ENCODE assay signal across 24 cellular contexts in genomic region chr7:112416127-112416526, GRCh38. TPM values are rescaled to one million over a fixed set of nuclear protein-coding genes. Genes with fewer than 3 reads are reported as not detected.
DNase-seq lines count a peak whose midpoint lies in the region; ATAC-seq and TF ChIP-seq lines count a peak whose summit lies in the region.
"Had no signal": no experiment of that assay in that cellular context is flagged by ENCODE, and none has a peak within 500 bp of the region (broad histone marks: within the 10 kb centered on the region; RNA-seq: fewer than 3 reads in every experiment).

No MANE protein-coding gene starts in this region.

- no peak for ATAC-seq in aorta (ENCODE audit: low FRiP score)
- ATAC-seq in GM21528 (IDR thresholded peaks at IDR 0.05; ENCODE audit: low FRiP score, unreplicated experiment), result no peak
- ATAC-seq: activated T-helper 17 cell treated with anti-CD3 and anti-CD28 coated beads, Interleukin-2, amount 50 U/mL, for 72 hours; CD8-positive, alpha-beta T cell; HCT116; left colon; stimulated activated memory B cell treated with anti-CD40 and anti-IgM and Interleukin-4, amounts not matched to agents 10 μg/mL and 1 μg/mL and 100 μg/mL, for 72 hours; T-helper 17 cell had no signal

- no peak overlapping the region for H2AK5ac ChIP-seq in trophoblast cell (ENCODE audit: low read length)

- no peak overlapping the region for H2AFZ ChIP-seq in trophoblast cell (ENCODE audit: insufficient read depth, low read length, poor library complexity)

- no peak overlapping the region for H2BK120ac ChIP-seq in trophoblast cell (ENCODE audit: insufficient read depth, low read length, poor library complexity)

- H3K4me1 ChIP-seq in trophoblast cell (ENCODE audit: control insufficient read depth in 1 of 2, insufficient read depth in 2 of 2, low read length in 2 of 2) (no peaks in the 10 kb centered on the region), aorta (ENCODE audit: control insufficient read depth in 1 of 2, insufficient read depth in 2 of 2, low read length in 2 of 2) (no peaks in the 10 kb centered on the region)
- no peaks in the 10 kb centered on the region for H3K4me1 ChIP-seq in effector memory CD4-positive, alpha-beta T cell (ENCODE audit: control insufficient read depth, insufficient read depth, low read length, poor library complexity, severe bottlenecking)

- no peak overlapping the region for H4K12ac ChIP-seq in trophoblast cell (ENCODE audit: low read depth, low read length)

- no peaks in the 10 kb centered on the region for H3K79me1 ChIP-seq in trophoblast cell (ENCODE audit: low read length)

- no peak overlapping the region for H3K4me3 ChIP-seq in NB4 (ENCODE audit: low read depth, low read length)
- no peak overlapping the region for H3K4me3 ChIP-seq in choroid plexus epithelial cell (ENCODE audit: low read depth, low read length)
- H3K4me3 ChIP-seq in trophoblast cell (ENCODE audit: low read depth, low read length), result no peak overlapping the region
- H3K4me3 ChIP-seq in effector memory CD4-positive, alpha-beta T cell (ENCODE audit: insufficient read depth, low read depth, low read length, poor library complexity, severe bottlenecking), result no peak overlapping the region
- no peak overlapping the region for H3K4me3 ChIP-seq in aorta (ENCODE audit: low read length in 2 of 2)
- H3K4me3 ChIP-seq: cardiac muscle cell, skin epidermis, thoracic aorta had no signal

- H3K23ac ChIP-seq in trophoblast cell (ENCODE audit: low read length), result peak overlapping the region; percentile 87

- no peak for TF ChIP-seq POLR2A in NB4 (IDR thresholded peaks at IDR 0.05; ENCODE audit: extremely low read depth, insufficient read length)

- no peak overlapping the region for H4K8ac ChIP-seq in trophoblast cell (ENCODE audit: low read depth, low read length)

- no peaks in the 10 kb centered on the region for H3K79me2 ChIP-seq in trophoblast cell (ENCODE audit: control insufficient read depth, insufficient read depth, low read length, poor library complexity)

- H3K27me3 ChIP-seq in trophoblast cell (ENCODE audit: insufficient read depth, low read length), result no peaks in the 10 kb centered on the region
- no peaks in the 10 kb centered on the region for H3K27me3 ChIP-seq in effector memory CD4-positive, alpha-beta T cell (replicated peaks; ENCODE audit: control insufficient read depth, insufficient read depth, low read length, poor library complexity, severe bottlenecking)
- no peaks in the 10 kb centered on the region for H3K27me3 ChIP-seq in aorta (ENCODE audit: control insufficient read depth in 1 of 2, insufficient read depth in 2 of 2, low read length in 1 of 2)

- TF ChIP-seq CTCF in NB4 (IDR thresholded peaks at IDR 0.05; ENCODE audit: low read depth, low read length) (no peak), choroid plexus epithelial cell (conservative IDR thresholded peaks at IDR 0.05; ENCODE audit: low read depth, low read length) (no peak)

- no peak overlapping the region for H3K4me2 ChIP-seq in trophoblast cell (ENCODE audit: low read length)

- no peak overlapping the region for H3K4ac ChIP-seq in trophoblast cell (ENCODE audit: low read depth, low read length)

- no peak overlapping the region for H2BK12ac ChIP-seq in trophoblast cell (ENCODE audit: low read length)

- H3K18ac ChIP-seq in trophoblast cell (ENCODE audit: low read length), result no peak overlapping the region

- no CpG with 5 or more reads among the region's 4 CpGs for WGBS in trophoblast cell (ENCODE audit: extremely low coverage, insufficient coverage, insufficient read length)
- 71 to 77% methylated on average over 4 of the region's 4 CpGs for WGBS in aorta, 2 donors

- H3K9me3 ChIP-seq in trophoblast cell (ENCODE audit: insufficient read depth, low read depth, low read length) (no peaks in the 10 kb centered on the region), aorta (ENCODE audit: control insufficient read depth, low read length) (no peaks in the 10 kb centered on the region)
- H3K9me3 ChIP-seq in effector memory CD4-positive, alpha-beta T cell (ENCODE audit: control insufficient read depth, low read length), result no peaks in the 10 kb centered on the region
- H3K9me3 ChIP-seq: thoracic aorta had no signal

- intact Hi-C loops in aorta (cut with DNase I), result loop anchor here (10.0 kb wide), 4 partner anchors 79 to 671 kb away; no protein-coding TSS in a partner anchor

- H3K9ac ChIP-seq in trophoblast cell (ENCODE audit: low read length), result no peak overlapping the region

- no peak overlapping the region for H2BK5ac ChIP-seq in trophoblast cell (ENCODE audit: low read depth, low read length, poor library complexity)

- H3K36me3 ChIP-seq in trophoblast cell (ENCODE audit: control insufficient read depth in 1 of 2, insufficient read depth in 2 of 2, low read length in 2 of 2) (no peaks in the 10 kb centered on the region), aorta (ENCODE audit: control insufficient read depth in 1 of 2, insufficient read depth in 2 of 2, low read length in 1 of 2) (no peaks in the 10 kb centered on the region)
- no peaks in the 10 kb centered on the region for H3K36me3 ChIP-seq in effector memory CD4-positive, alpha-beta T cell (ENCODE audit: control insufficient read depth, insufficient read depth, low read length)
- H3K36me3 ChIP-seq: cardiac muscle cell, thoracic aorta had no signal

- no peak overlapping the region for H4K91ac ChIP-seq in trophoblast cell (ENCODE audit: low read depth, low read length)

- H3K27ac ChIP-seq in trophoblast cell (ENCODE audit: low read depth, low read length) (no peak overlapping the region), aorta (ENCODE audit: low read depth in 1 of 2, low read length in 2 of 2) (no peak overlapping the region)
- H3K27ac ChIP-seq in effector memory CD4-positive, alpha-beta T cell (ENCODE audit: insufficient read depth, low read length, poor library complexity, severe bottlenecking), result no peak overlapping the region
- H3K27ac ChIP-seq: cardiac muscle cell, skin epidermis, thoracic aorta had no signal

- no peak overlapping the region for H3K14ac ChIP-seq in trophoblast cell (ENCODE audit: low read length)

- DNase-seq in GDM1 (lab: John Stamatoyannopoulos, UW), result peak; percentile 22
- peak; percentile 41 for DNase-seq in NB4 (ENCODE audit: low read depth)
- peak; percentile 76 for DNase-seq in choroid plexus epithelial cell (ENCODE audit: low read depth)
- no peak for DNase-seq in trophoblast cell
- DNase-seq in AML-193 (lab: John Stamatoyannopoulos, UW), result no peak
- no peak for DNase-seq in effector memory CD4-positive, alpha-beta T cell
- no peak for DNase-seq in aorta
- DNase-seq: activated CD4-positive, alpha-beta T cell treated with anti-CD3 and anti-CD28 coated beads, Interleukin-2, amount 50 U/mL, for 4 hours; activated CD8-positive, alpha-beta memory T cell treated with anti-CD3 and anti-CD28 coated beads, Interleukin-2, amount 50 U/mL, for 4 hours; CD8-positive, alpha-beta T cell; head of caudate nucleus; left colon; NCI-H1417 treated with DMSO at 0.1 percent for 48 hours; NCI-H2107; NCI-H510A treated with DMSO at 0.1 percent for 48 hours; stimulated activated CD4-positive, alpha-beta T cell treated with anti-CD3 and anti-CD28 coated beads, Interleukin-2, amount 100 ng/mL, for 24 hours; T-helper 17 cell had no signal

RNA-seq across cellular contexts. Expression of gene IFRD1, which starts 34.1 kb away (rescaled TPM):
- polyA plus RNA-seq in trophoblast cell (2013), result 271 and 280 TPM in 2 replicates
- 100 to 1,000 TPM in 1 of 2 donors, 10 to 100 TPM in 1; 67.0 to 138 TPM for total RNA-seq in aorta
- 10 to 100 TPM; 37.6 to 71.4 TPM for polyA plus RNA-seq in aorta

Comparison
In these comparisons a context has a peak if more than half of its experiments do, and no peak if none do; other contexts are left out.
1. DNase-seq: peak in GDM1 (single experiment), NB4 (single experiment) and choroid plexus epithelial cell (single experiment); none in trophoblast cell (0 of 2), AML-193 (0 of 2), effector memory CD4-positive, alpha-beta T cell (0 of 3) and aorta (0 of 2).